25 cellular contexts compared by ENCODE assay signal in genomic region chr3:135862361-135862760, GRCh38.
"Had no signal": no experiment of that assay in that cellular context is flagged by ENCODE, and none has a peak within 500 bp of the region (broad histone marks: within the 10 kb centered on the region; RNA-seq: fewer than 3 reads in every experiment).

No MANE protein-coding gene starts in this region.

- H3K27ac Mint-ChIP-seq: memory B cell; mesothelial cell of epicardium; natural killer cell treated with Interleukin-12 subunit alpha and Interleukin-12 subunit beta and Interleukin-15 and Interleukin-18, amount 100 ng/mL, for 72 hours; neural progenitor cell; stimulated activated effector memory CD8-positive, alpha-beta T cell treated with anti-CD3 and anti-CD28 coated beads, Interleukin-12 subunit alpha, Interleukin-12 subunit beta, amount 100 ng/mL, for 72 hours had no signal

- H3K4me3 ChIP-seq: dorsolateral prefrontal cortex, hepatocyte, left ventricle myocardium inferior, lower lobe of right lung, neural progenitor cell, ovary, right atrium auricular region, tibial artery, upper lobe of left lung, vagina had no signal

- H3K36me3 ChIP-seq: left ventricle myocardium inferior, lower lobe of right lung, neural progenitor cell, ovary, right atrium auricular region, tibial artery, upper lobe of left lung, vagina had no signal

- H3K27me3 ChIP-seq: hepatocyte, neural progenitor cell, ovary, right atrium auricular region, tibial artery, upper lobe of left lung, vagina had no signal

- H3K27ac ChIP-seq: dorsolateral prefrontal cortex, hepatocyte, left ventricle myocardium inferior, lower lobe of right lung, neural progenitor cell, ovary, right atrium auricular region, tibial artery, upper lobe of left lung, vagina had no signal

- DNase-seq: cortex of kidney; dorsolateral prefrontal cortex; effector CD8-positive, alpha-beta T cell; foreskin melanocyte; head of caudate nucleus; kidney; left cardiac atrium; left ventricle myocardium inferior; lower lobe of right lung; nucleus accumbens; ovary; stimulated activated CD4-positive, alpha-beta T cell treated with anti-CD3 and anti-CD28 coated beads, Interleukin-4, amount 100 ng/mL, for 1 hour; stimulated activated CD8-positive, alpha-beta memory T cell treated with anti-CD3 and anti-CD28 coated beads, Interleukin-4, amount 100 ng/mL, for 48 hours; stimulated activated naive CD8-positive, alpha-beta T cell treated with anti-CD3 and anti-CD28 coated beads, Interleukin-15, Interleukin-2, amounts not matched to agents 100 U/mL and 50 U/mL, for 24 hours; tibial artery; upper lobe of left lung had no signal

- H3K79me2 ChIP-seq: hepatocyte had no signal

- FAIRE-seq: kidney had no signal

- H3K9ac ChIP-seq: neural progenitor cell had no signal

- H3K36me3 Mint-ChIP-seq: memory B cell; mesothelial cell of epicardium; natural killer cell treated with Interleukin-12 subunit alpha and Interleukin-12 subunit beta and Interleukin-15 and Interleukin-18, amount 100 ng/mL, for 72 hours; neural progenitor cell; stimulated activated effector memory CD8-positive, alpha-beta T cell treated with anti-CD3 and anti-CD28 coated beads, Interleukin-12 subunit alpha, Interleukin-12 subunit beta, amount 100 ng/mL, for 72 hours had no signal

- H2AFZ ChIP-seq: hepatocyte, neural progenitor cell had no signal

- H3K4me1 Mint-ChIP-seq: memory B cell; neural progenitor cell; stimulated activated effector memory CD8-positive, alpha-beta T cell treated with anti-CD3 and anti-CD28 coated beads, Interleukin-12 subunit alpha, Interleukin-12 subunit beta, amount 100 ng/mL, for 72 hours had no signal

- H3K9me3 Mint-ChIP-seq: natural killer cell treated with Interleukin-12 subunit alpha and Interleukin-12 subunit beta and Interleukin-15 and Interleukin-18, amount 100 ng/mL, for 72 hours; neural progenitor cell had no signal

- H3K27me3 Mint-ChIP-seq: memory B cell; natural killer cell treated with Interleukin-12 subunit alpha and Interleukin-12 subunit beta and Interleukin-15 and Interleukin-18, amount 100 ng/mL, for 72 hours had no signal

- H3K4me1 ChIP-seq: lower lobe of right lung, neural progenitor cell, right atrium auricular region, tibial artery, upper lobe of left lung, vagina had no signal

- H3K4me3 Mint-ChIP-seq: memory B cell; mesothelial cell of epicardium; natural killer cell treated with Interleukin-12 subunit alpha and Interleukin-12 subunit beta and Interleukin-15 and Interleukin-18, amount 100 ng/mL, for 72 hours; neural progenitor cell; stimulated activated effector memory CD8-positive, alpha-beta T cell treated with anti-CD3 and anti-CD28 coated beads, Interleukin-12 subunit alpha, Interleukin-12 subunit beta, amount 100 ng/mL, for 72 hours had no signal

- H3K9me3 ChIP-seq: left ventricle myocardium inferior, lower lobe of right lung, ovary, right atrium auricular region, tibial artery, upper lobe of left lung, vagina had no signal

- ATAC-seq: esophagus mucosa; left cardiac atrium; lower lobe of right lung; natural killer cell treated with Interleukin-12 subunit alpha and Interleukin-12 subunit beta and Interleukin-15 and Interleukin-18, amount 100 ng/mL, for 72 hours; stimulated activated effector memory CD8-positive, alpha-beta T cell treated with anti-CD3 and anti-CD28 coated beads, Interleukin-12 subunit alpha, Interleukin-12 subunit beta, amount 100 ng/mL, for 72 hours; stimulated activated naive CD8-positive, alpha-beta T cell treated with anti-CD3 and anti-CD28 coated beads, Interleukin-15, Interleukin-2, amounts not matched to agents 100 U/mL and 50 U/mL, for 24 hours had no signal

- H3K4me2 ChIP-seq: hepatocyte, neural progenitor cell had no signal
